Comparison of ENCODE assay signal across 15 cellular contexts in genomic region chr20:23778676-23779075, GRCh38. TPM values are rescaled to one million over a fixed set of nuclear protein-coding genes. Genes with fewer than 3 reads are reported as not detected.
"Had no signal": no experiment of that assay in that cellular context is flagged by ENCODE, and none has a peak within 500 bp of the region (broad histone marks: within the 10 kb centered on the region; RNA-seq: fewer than 3 reads in every experiment).

No MANE protein-coding gene starts in this region.

RNA-seq across cellular contexts. Expression of gene CST1, which starts 27.9 kb away (rescaled TPM):
- total RNA-seq: activated CD4-positive, alpha-beta T cell treated with anti-CD3 and anti-CD28 coated beads for 36 hours; activated CD4-positive, alpha-beta T cell treated with anti-CD3 and anti-CD28 coated beads, Interleukin-2, amount 10 ng/mL, durations not matched to agents 7 days and 5 days; activated CD8-positive, alpha-beta T cell treated with anti-CD3 and anti-CD28 coated beads, Interleukin-2, amount 10 ng/mL, durations not matched to agents 7 days and 5 days; activated naive CD8-positive, alpha-beta T cell treated with anti-CD3 and anti-CD28 coated beads, Interleukin-2, amount 10 ng/mL, durations not matched to agents 7 days and 5 days; activated T-helper 2 cell treated with anti-CD3 and anti-CD28 coated beads, Interferon-gamma antibody, Interleukin-2, Interleukin-4, amounts not matched to agents 10 μg/mL and 5 μg/mL and 100 μg/mL, durations not matched to agents 14 hours and 24 hours and 36 hours; astrocyte; body of pancreas; bronchial epithelial cell; Peyer's patch; Right ventricle myocardium inferior; T-cell; T-helper 17 cell had no signal

RNA-seq across cellular contexts. Expression of gene CST2, which starts 47.9 kb away (rescaled TPM):
- total RNA-seq: activated CD4-positive, alpha-beta T cell treated with anti-CD3 and anti-CD28 coated beads for 36 hours; activated CD4-positive, alpha-beta T cell treated with anti-CD3 and anti-CD28 coated beads, Interleukin-2, amount 10 ng/mL, durations not matched to agents 7 days and 5 days; activated CD8-positive, alpha-beta T cell treated with anti-CD3 and anti-CD28 coated beads, Interleukin-2, amount 10 ng/mL, durations not matched to agents 7 days and 5 days; activated naive CD8-positive, alpha-beta T cell treated with anti-CD3 and anti-CD28 coated beads, Interleukin-2, amount 10 ng/mL, durations not matched to agents 7 days and 5 days; activated T-helper 2 cell treated with anti-CD3 and anti-CD28 coated beads, Interferon-gamma antibody, Interleukin-2, Interleukin-4, amounts not matched to agents 10 μg/mL and 5 μg/mL and 100 μg/mL, durations not matched to agents 14 hours and 24 hours and 36 hours; body of pancreas; bronchial epithelial cell; PC-3; Peyer's patch; Right ventricle myocardium inferior; SK-MEL-5; T-cell; T-helper 17 cell; WTC11 had no signal
